In genomic region chr22:40036591-40037225, GRCh38 we compare ENCODE assay signal across 8 cellular contexts. TPM values are rescaled to one million over a fixed set of nuclear protein-coding genes. Genes with fewer than 3 reads are reported as not detected.
A peak's percentile ranks its signal among the peaks of the same experiment; 100 is the strongest.
DNase-seq lines count a peak whose midpoint lies in the region; ATAC-seq and TF ChIP-seq lines count a peak whose summit lies in the region.

No MANE protein-coding gene starts in this region.

- intact Hi-C loops in CD8-positive, alpha-beta T cell (cut with DNase I, micrococcal nuclease): loop anchor here (1.0 to 5.0 kb wide), 6 partner anchors 139 to 542 kb away; no protein-coding TSS in a partner anchor

- H3K27me3 Mint-ChIP-seq in CD8-positive, alpha-beta T cell (ENCODE audit: low read depth): peaks cover 21% of the 10 kb centered on the region
- peaks cover 13 to 19% of the 10 kb centered on the region in 2 donors for H3K27me3 Mint-ChIP-seq in natural killer cell treated with Interleukin-12 subunit alpha and Interleukin-12 subunit beta and Interleukin-15 and Interleukin-18, amount 100 ng/mL, for 72 hours

- no peak for TF ChIP-seq EP300 in upper lobe of left lung (IDR thresholded peaks at IDR 0.05)

- H3K4me3 ChIP-seq in CD8-positive, alpha-beta T cell (ENCODE audit: low read depth, low read length): no peak overlapping the region
- H3K4me3 ChIP-seq in NT2/D1 (ENCODE audit: insufficient read length, low read depth) (no peak overlapping the region), upper lobe of left lung (no peak overlapping the region)

- no peaks in the 10 kb centered on the region for H3K9me3 Mint-ChIP-seq in CD8-positive, alpha-beta T cell
- no peaks in the 10 kb centered on the region for H3K9me3 Mint-ChIP-seq in natural killer cell treated with Interleukin-12 subunit alpha and Interleukin-12 subunit beta and Interleukin-15 and Interleukin-18, amount 100 ng/mL, for 72 hours

- TF ChIP-seq POLR2A in upper lobe of left lung (IDR thresholded peaks at IDR 0.05): no peak

- H3K9ac ChIP-seq in NT2/D1 (ENCODE audit: insufficient read length, low read depth): no peak overlapping the region

- H3K27ac ChIP-seq in CD8-positive, alpha-beta T cell (ENCODE audit: low read depth, low read length): no peak overlapping the region
- no peak overlapping the region for H3K27ac ChIP-seq in upper lobe of left lung

- ATAC-seq in CD8-positive, alpha-beta T cell: peak; percentile 67
- peak; percentile 66 to 74 for ATAC-seq in natural killer cell treated with Interleukin-12 subunit alpha and Interleukin-12 subunit beta and Interleukin-15 and Interleukin-18, amount 100 ng/mL, for 72 hours
- ATAC-seq in upper lobe of left lung (ENCODE audit: low FRiP score in 2 of 2) (peak; percentile 16 to 51), GM18909 (IDR thresholded peaks at IDR 0.05; ENCODE audit: poor library complexity, unreplicated experiment) (no peak)

- CTCF ChIA-PET in CD8-positive, alpha-beta T cell (lab: Charles Lee): interaction anchor here (0.7 to 8.9 kb wide), 14 partner anchors 9 to 540 kb away, joined by 3 to 80 read pairs (median 4); partner anchors contain the start of gene ADSL

- no peaks in the 10 kb centered on the region for H3K36me3 ChIP-seq in CD8-positive, alpha-beta T cell (ENCODE audit: insufficient read depth, low read length)
- no peaks in the 10 kb centered on the region for H3K36me3 ChIP-seq in NT2/D1 (ENCODE audit: insufficient read depth, insufficient read length, low read length)
- no peaks in the 10 kb centered on the region for H3K36me3 ChIP-seq in upper lobe of left lung

- H3K9me3 ChIP-seq in CD8-positive, alpha-beta T cell (ENCODE audit: low read length): no peaks in the 10 kb centered on the region
- no peaks in the 10 kb centered on the region for H3K9me3 ChIP-seq in NT2/D1 (ENCODE audit: insufficient read depth, low read length)
- no peaks in the 10 kb centered on the region for H3K9me3 ChIP-seq in upper lobe of left lung

- 25 to 29% methylated on average over 13 of the region's 13 CpGs for WGBS in upper lobe of left lung, 2 donors

- peaks cover 10% of the 10 kb centered on the region for H3K4me1 Mint-ChIP-seq in CD8-positive, alpha-beta T cell (ENCODE audit: low read depth)
- H3K4me1 Mint-ChIP-seq in natural killer cell treated with Interleukin-12 subunit alpha and Interleukin-12 subunit beta and Interleukin-15 and Interleukin-18, amount 100 ng/mL, for 72 hours (ENCODE audit: low read depth in 2 of 2): no peaks in the 10 kb centered on the region

- POLR2A ChIA-PET in CD8-positive, alpha-beta T cell (lab: Charles Lee): interaction anchor here (1.1 kb wide), 1 partner anchor 7 kb away, joined by 3 read pairs; no protein-coding TSS in a partner anchor

- H3K4me3 Mint-ChIP-seq in CD8-positive, alpha-beta T cell: no peak overlapping the region
- no peak overlapping the region for H3K4me3 Mint-ChIP-seq in natural killer cell treated with Interleukin-12 subunit alpha and Interleukin-12 subunit beta and Interleukin-15 and Interleukin-18, amount 100 ng/mL, for 72 hours

- H3K36me3 Mint-ChIP-seq in CD8-positive, alpha-beta T cell: no peaks in the 10 kb centered on the region
- H3K36me3 Mint-ChIP-seq in natural killer cell treated with Interleukin-12 subunit alpha and Interleukin-12 subunit beta and Interleukin-15 and Interleukin-18, amount 100 ng/mL, for 72 hours: no peaks in the 10 kb centered on the region

- peak; percentile 61 for TF ChIP-seq CTCF in CD8-positive, alpha-beta T cell (IDR thresholded peaks at IDR 0.05)
- peak; percentile 51 to 80 (median 59) for TF ChIP-seq CTCF in upper lobe of left lung (IDR thresholded peaks at IDR 0.05)

- H3K4me1 ChIP-seq in CD8-positive, alpha-beta T cell (ENCODE audit: insufficient read depth, low read length): no peaks in the 10 kb centered on the region
- no peaks in the 10 kb centered on the region for H3K4me1 ChIP-seq in NT2/D1 (ENCODE audit: insufficient read depth, insufficient read length)
- H3K4me1 ChIP-seq in upper lobe of left lung: peaks cover 5 to 15% (median 10%) of the 10 kb centered on the region in 4 donors

- no peak overlapping the region for H3K27ac Mint-ChIP-seq in CD8-positive, alpha-beta T cell
- H3K27ac Mint-ChIP-seq in natural killer cell treated with Interleukin-12 subunit alpha and Interleukin-12 subunit beta and Interleukin-15 and Interleukin-18, amount 100 ng/mL, for 72 hours: no peak overlapping the region

- peak in 6 of 7 experiments; percentile 31 to 69 (median 42) for DNase-seq in CD8-positive, alpha-beta T cell
- DNase-seq in HPDE6-E6E7 (ENCODE audit: extremely low spot score) (peak; percentile 70), NT2/D1 (ENCODE audit: low read depth, low spot score) (peak; percentile 66), fibroblast of gingiva (ENCODE audit: low read depth) (peak; percentile 68), upper lobe of left lung (peak in 1 of 2 donors; percentile 59)
- DNase-seq in activated T-cell treated with anti-CD3 and anti-CD28 coated beads, Interleukin-2, amount 50 U/mL, for 1 hour: peak; percentile 56
- no peak for DNase-seq in natural killer cell treated with Interleukin-12 subunit alpha and Interleukin-12 subunit beta and Interleukin-15 and Interleukin-18, amount 100 ng/mL, for 72 hours (ENCODE audit: low spot score)

- H3K27me3 ChIP-seq in CD8-positive, alpha-beta T cell (ENCODE audit: insufficient read depth, low read length): no peaks in the 10 kb centered on the region
- no peaks in the 10 kb centered on the region for H3K27me3 ChIP-seq in NT2/D1 (ENCODE audit: insufficient read depth, insufficient read length)
- no peaks in the 10 kb centered on the region for H3K27me3 ChIP-seq in upper lobe of left lung

RNA-seq across cellular contexts. Expression of gene FAM83F, which starts 42.0 kb away (rescaled TPM):
- 10 to 100 TPM; 17.6 to 23.5 TPM for total RNA-seq in CD8-positive, alpha-beta T cell
- total RNA-seq in natural killer cell treated with Interleukin-12 subunit alpha and Interleukin-12 subunit beta and Interleukin-15 and Interleukin-18, amount 100 ng/mL, for 72 hours: under 1 TPM in 1 of 2 donors, not detected in 1; 0.39 TPM
- 1 to 10 TPM in 2 of 6 donors, under 1 TPM in 4; 0.23 to 2.8 (median 0.67) TPM for total RNA-seq in upper lobe of left lung

Comparison
In these comparisons a context has a peak if more than half of its experiments do, and no peak if none do; other contexts are left out.
1. RNA of gene FAM83F, which starts 42.0 kb away (total RNA-seq): 17.6 to 23.5 TPM in CD8-positive, alpha-beta T cell; 0.23 to 2.8 TPM in upper lobe of left lung and 0.39 TPM in natural killer cell treated with Interleukin-12 subunit alpha and Interleukin-12 subunit beta and Interleukin-15 and Interleukin-18, amount 100 ng/mL, for 72 hours; every median in the first group is over 4 times any median in the second.